ENCODE assay signal across 12 cellular contexts in the genomic region with DNA sequence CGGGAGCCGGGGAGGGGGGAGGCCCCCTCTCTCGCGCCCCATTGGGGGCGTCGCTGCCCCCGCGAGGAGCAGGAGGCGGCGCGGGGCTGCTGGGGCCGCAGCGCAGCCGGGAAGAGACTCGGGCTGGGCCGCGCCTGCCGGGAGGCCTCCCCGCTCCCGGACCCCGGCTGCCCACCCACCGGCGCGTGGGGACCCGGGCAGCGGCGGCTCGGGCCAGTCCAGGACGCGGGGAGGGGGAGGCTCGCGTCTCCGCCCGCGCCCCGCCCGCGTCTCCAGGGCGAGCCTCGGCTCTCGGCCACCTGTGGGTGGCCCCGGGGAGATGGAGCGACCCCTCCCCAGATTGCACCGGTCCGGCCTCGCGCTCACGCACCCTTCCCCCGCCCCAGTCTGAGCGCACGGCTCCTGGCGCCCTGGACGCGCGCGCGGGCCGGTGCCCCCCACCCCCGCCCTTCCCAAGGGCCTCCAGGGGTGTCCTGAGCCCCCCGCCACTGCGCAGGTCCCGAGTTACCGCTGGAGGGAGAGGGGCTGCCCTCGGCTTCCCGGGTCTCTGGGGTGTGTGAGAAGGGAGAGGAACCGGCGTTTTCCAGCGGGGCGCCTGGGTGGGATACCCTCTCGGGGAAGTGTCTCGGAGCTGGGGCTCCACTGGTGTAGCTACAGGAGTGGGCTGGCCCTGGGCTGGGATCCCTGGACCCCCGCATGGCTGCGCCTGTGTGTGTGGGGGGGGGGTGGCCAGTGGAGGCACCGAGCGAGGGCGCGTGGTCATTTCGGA. TPM values are rescaled to one million over a fixed set of nuclear protein-coding genes. Genes with fewer than 3 reads are reported as not detected.
A peak's percentile ranks its signal among the peaks of the same experiment; 100 is the strongest.
DNase-seq lines count a peak whose midpoint lies in the region; ATAC-seq and TF ChIP-seq lines count a peak whose summit lies in the region.
"Had no signal": no experiment of that assay in that cellular context is flagged by ENCODE, and none has a peak within 500 bp of the region (broad histone marks: within the 10 kb centered on the region; RNA-seq: fewer than 3 reads in every experiment).

No MANE protein-coding gene starts in this region.

- H3K4me1 ChIP-seq in Caco-2 (peaks cover 8% of the 10 kb centered on the region), ascending aorta (no peaks in the 10 kb centered on the region), right cardiac atrium (ENCODE audit: control insufficient read depth, insufficient read depth, low read length) (peaks cover under 1% of the 10 kb centered on the region), rectal smooth muscle tissue (ENCODE audit: control insufficient read depth, insufficient read depth, low read length) (peaks cover 3% of the 10 kb centered on the region)

- no peaks in the 10 kb centered on the region for H3K27me3 Mint-ChIP-seq in Caco-2 (ENCODE audit: insufficient read depth, unreplicated experiment)
- H3K27me3 Mint-ChIP-seq in stimulated activated naive B cell treated with anti-CD40 and anti-IgM and Interleukin-4, amounts not matched to agents 10 μg/mL and 1 μg/mL and 100 μg/mL, for 72 hours = peaks cover 38 to 43% of the 10 kb centered on the region in 2 donors

- H3K9me3 Mint-ChIP-seq in Caco-2 (ENCODE audit: unreplicated experiment) = no peaks in the 10 kb centered on the region
- H3K9me3 Mint-ChIP-seq in stimulated activated naive B cell treated with anti-CD40 and anti-IgM and Interleukin-4, amounts not matched to agents 10 μg/mL and 1 μg/mL and 100 μg/mL, for 72 hours = peaks cover 0 to 2% of the 10 kb centered on the region in 2 donors
- H3K9me3 Mint-ChIP-seq: activated naive CD4-positive, alpha-beta T cell treated with anti-CD3 and anti-CD28 coated beads, Interleukin-2, amount 50 U/mL, for 24 hours had no signal

- CTCF ChIA-PET in Caco-2 (lab: Charles Lee) = no interaction called here

- peak; percentile 7 to 11 for ATAC-seq in right cardiac atrium
- ATAC-seq in stimulated activated naive B cell treated with anti-CD40 and anti-IgM and Interleukin-4, amounts not matched to agents 10 μg/mL and 1 μg/mL and 100 μg/mL, for 72 hours (replicated peaks) = no peak
- ATAC-seq in HG03354 (IDR thresholded peaks at IDR 0.05; ENCODE audit: poor library complexity, severe bottlenecking, unreplicated experiment) = no peak

- peak overlapping the region; percentile 49 for H3K4me3 ChIP-seq in Caco-2 (ENCODE audit: low read depth, low read length)
- peak overlapping the region; percentile 54 to 70 for H3K4me3 ChIP-seq in ascending aorta
- H3K4me3 ChIP-seq in right cardiac atrium (ENCODE audit: low read length) = peak overlapping the region; percentile 100
- peak overlapping the region; percentile 60 for H3K4me3 ChIP-seq in rectal smooth muscle tissue (ENCODE audit: low read length)

- WGBS in right cardiac atrium = 3% methylated on average over 78 of the region's 78 CpGs

- no peak overlapping the region for H3K27ac Mint-ChIP-seq in Caco-2 (ENCODE audit: unreplicated experiment)
- H3K27ac Mint-ChIP-seq in stimulated activated naive B cell treated with anti-CD40 and anti-IgM and Interleukin-4, amounts not matched to agents 10 μg/mL and 1 μg/mL and 100 μg/mL, for 72 hours = no peak overlapping the region
- H3K27ac Mint-ChIP-seq: activated naive CD4-positive, alpha-beta T cell treated with anti-CD3 and anti-CD28 coated beads, Interleukin-2, amount 50 U/mL, for 24 hours had no signal

- no TSS peak for BruUV-seq in Caco-2 (replicated peaks; lab: Mats Ljungman, UMichigan)

- H3K9me3 ChIP-seq in Caco-2 (no peaks in the 10 kb centered on the region), ascending aorta (no peaks in the 10 kb centered on the region), right cardiac atrium (ENCODE audit: control insufficient read depth, low read length) (no peaks in the 10 kb centered on the region)

- H3K4me1 Mint-ChIP-seq in Caco-2 (ENCODE audit: low read depth, unreplicated experiment) = no peaks in the 10 kb centered on the region
- no peaks in the 10 kb centered on the region for H3K4me1 Mint-ChIP-seq in stimulated activated naive B cell treated with anti-CD40 and anti-IgM and Interleukin-4, amounts not matched to agents 10 μg/mL and 1 μg/mL and 100 μg/mL, for 72 hours
- H3K4me1 Mint-ChIP-seq: activated naive CD4-positive, alpha-beta T cell treated with anti-CD3 and anti-CD28 coated beads, Interleukin-2, amount 50 U/mL, for 24 hours had no signal

- H3K36me3 Mint-ChIP-seq in Caco-2 (ENCODE audit: insufficient read depth, unreplicated experiment) = peaks cover 4% of the 10 kb centered on the region
- H3K36me3 Mint-ChIP-seq in stimulated activated naive B cell treated with anti-CD40 and anti-IgM and Interleukin-4, amounts not matched to agents 10 μg/mL and 1 μg/mL and 100 μg/mL, for 72 hours = no peaks in the 10 kb centered on the region
- H3K36me3 Mint-ChIP-seq: activated naive CD4-positive, alpha-beta T cell treated with anti-CD3 and anti-CD28 coated beads, Interleukin-2, amount 50 U/mL, for 24 hours had no signal

- no peaks in the 10 kb centered on the region for H3K27me3 ChIP-seq in Caco-2 (replicated peaks; ENCODE audit: control insufficient read depth, insufficient read depth, low read length)
- peaks cover 14% of the 10 kb centered on the region for H3K27me3 ChIP-seq in ascending aorta
- no peaks in the 10 kb centered on the region for H3K27me3 ChIP-seq in right cardiac atrium (ENCODE audit: control insufficient read depth, insufficient read depth)
- peaks cover 10% of the 10 kb centered on the region for H3K27me3 ChIP-seq in rectal smooth muscle tissue (ENCODE audit: control insufficient read depth, insufficient read depth, low read length)

- H3K4me3 Mint-ChIP-seq in Caco-2 (ENCODE audit: unreplicated experiment) = peak overlapping the region; percentile 33
- no peak overlapping the region for H3K4me3 Mint-ChIP-seq in stimulated activated naive B cell treated with anti-CD40 and anti-IgM and Interleukin-4, amounts not matched to agents 10 μg/mL and 1 μg/mL and 100 μg/mL, for 72 hours
- H3K4me3 Mint-ChIP-seq: activated naive CD4-positive, alpha-beta T cell treated with anti-CD3 and anti-CD28 coated beads, Interleukin-2, amount 50 U/mL, for 24 hours had no signal

- TF ChIP-seq CTCF in Caco-2 (IDR thresholded peaks at IDR 0.05; ENCODE audit: insufficient read depth in 1 of 2, low read depth in 1 of 2, low read length in 1 of 2, severe bottlenecking in 1 of 2, unreplicated experiment in 1 of 2) (no peak), ascending aorta (IDR thresholded peaks at IDR 0.05) (no peak)

- no peak for DNase-seq in Caco-2
- DNase-seq in ascending aorta (ENCODE audit: low spot score in 2 of 2) = no peak
- DNase-seq in right cardiac atrium = peak in 2 of 3 donors; percentile 66 to 72
- no peak for DNase-seq in NCI-H2227 treated with DMSO at 0.1 percent for 48 hours (lab: John Stamatoyannopoulos, UW)
- DNase-seq in stimulated activated naive B cell treated with anti-CD40 and anti-IgM and Interleukin-4, amounts not matched to agents 10 μg/mL and 1 μg/mL and 100 μg/mL, for 72 hours = no peak
- no peak for DNase-seq in COLO668 (lab: John Stamatoyannopoulos, UW; ENCODE audit: unreplicated experiment)
- DNase-seq: NCI-H1436 treated with DMSO at 0.1 percent for 48 hours had no signal

- H3K9ac ChIP-seq in rectal smooth muscle tissue (ENCODE audit: low read length) = no peak overlapping the region

- H3K36me3 ChIP-seq in Caco-2 (ENCODE audit: control insufficient read depth, insufficient read depth, low read length) (no peaks in the 10 kb centered on the region), ascending aorta (no peaks in the 10 kb centered on the region), rectal smooth muscle tissue (ENCODE audit: control insufficient read depth, insufficient read depth, low read length) (no peaks in the 10 kb centered on the region)

- POLR2A ChIA-PET in Caco-2 (lab: Charles Lee) = no interaction called here

- intact Hi-C loops in Caco-2 (cut with micrococcal nuclease; ENCODE audit: unreplicated experiment) = no loop called here
- intact Hi-C loops in ascending aorta (cut with DNase I) = no loop called here
- intact Hi-C loops in right cardiac atrium (cut with DNase I) = no loop called here

- H3K27ac ChIP-seq in ascending aorta = peak overlapping the region; percentile 17 to 54
- H3K27ac ChIP-seq in right cardiac atrium (ENCODE audit: low read length) = peak overlapping the region; percentile 71
- peak overlapping the region; percentile 66 for H3K27ac ChIP-seq in rectal smooth muscle tissue (ENCODE audit: low read depth, low read length)

RNA-seq across cellular contexts. Expression of gene PALM, which starts 0.6 kb away (rescaled TPM):
- total RNA-seq in Caco-2 (2022) = 14.7 and 16.1 TPM in 2 replicates
- total RNA-seq in ascending aorta = 107 TPM
- 10 to 100 TPM; 34.9 to 84.9 (median 46.9) TPM for total RNA-seq in right cardiac atrium
- polyA plus RNA-seq in right cardiac atrium = 30.3 TPM
- total RNA-seq: T-helper 1 cell treated with Interleukin-12 subunit alpha and Interleukin-12 subunit beta and Interleukin-4 antibody, amounts not matched to agents 30 ng/mL and 1 ng/mL, for 36 hours had no signal

RNA-seq across cellular contexts. Expression of gene PRSS57, which starts 14.1 kb away (rescaled TPM):
- total RNA-seq in Caco-2 (2022) (not detected in 2 replicates), ascending aorta (not detected), right cardiac atrium (not detected)
- not detected for polyA plus RNA-seq in right cardiac atrium
- total RNA-seq: lung microvascular endothelial cell; T-helper 1 cell treated with Interleukin-12 subunit alpha and Interleukin-12 subunit beta and Interleukin-4 antibody, amounts not matched to agents 30 ng/mL and 1 ng/mL, for 36 hours had no signal

RNA-seq across cellular contexts. Expression of gene FSTL3, which starts 33.2 kb away (rescaled TPM):
- total RNA-seq in Caco-2 (2022) = 26.3 and 31.2 TPM in 2 replicates
- 541 TPM for total RNA-seq in ascending aorta
- 100 to 1,000 TPM in 1 of 4 donors, 10 to 100 TPM in 3; 47.1 to 110 (median 61.9) TPM for total RNA-seq in right cardiac atrium
- polyA plus RNA-seq in right cardiac atrium = 64.1 TPM

RNA-seq across cellular contexts. Expression of gene MISP, which starts 41.5 kb away (rescaled TPM):
- total RNA-seq in Caco-2 (2022) (27.8 and 36.4 TPM in 2 replicates), ascending aorta (not detected), right cardiac atrium (under 1 TPM in 1 of 4 donors, not detected in 3; 0.22 TPM)
- 0.02 TPM for polyA plus RNA-seq in right cardiac atrium
- total RNA-seq: T-helper 1 cell treated with Interleukin-12 subunit alpha and Interleukin-12 subunit beta and Interleukin-4 antibody, amounts not matched to agents 30 ng/mL and 1 ng/mL, for 36 hours had no signal

RNA-seq across cellular contexts. Expression of gene RNF126, which starts 46.4 kb away (rescaled TPM):
- total RNA-seq in Caco-2 (2022) = 74.6 and 77.9 TPM in 2 replicates
- 39.0 TPM for total RNA-seq in ascending aorta
- total RNA-seq in right cardiac atrium = 10 to 100 TPM; 21.7 to 37.6 (median 28.0) TPM
- polyA plus RNA-seq in right cardiac atrium = 24.5 TPM

Comparison
In these comparisons a context has a peak if more than half of its experiments do, and no peak if none do; other contexts are left out.
1. DNase-seq: peak in right cardiac atrium (2 of 3); none in Caco-2 (0 of 2), ascending aorta (0 of 2), NCI-H2227 treated with DMSO at 0.1 percent for 48 hours (single experiment), stimulated activated naive B cell treated with anti-CD40 and anti-IgM and Interleukin-4, amounts not matched to agents 10 μg/mL and 1 μg/mL and 100 μg/mL, for 72 hours (single experiment) and COLO668 (single experiment).
2. H3K4me3 ChIP-seq: peak in every context shown above with its lines; median percentile 100 in right cardiac atrium; 62 in ascending aorta; 60 in rectal smooth muscle tissue; 49 in Caco-2.
3. ATAC-seq: peak in right cardiac atrium (2 of 2); none in stimulated activated naive B cell treated with anti-CD40 and anti-IgM and Interleukin-4, amounts not matched to agents 10 μg/mL and 1 μg/mL and 100 μg/mL, for 72 hours (0 of 2) and HG03354 (single experiment).
4. Peak in every context shown above with its lines, with median percentiles within 50 percentile points of each other: H3K27ac ChIP-seq.